Comparison of ENCODE assay signal across 24 cellular contexts in genomic region chr16:12420661-12421209, GRCh38.
A peak's percentile ranks its signal among the peaks of the same experiment; 100 is the strongest.
DNase-seq lines count a peak whose midpoint lies in the region; ATAC-seq and TF ChIP-seq lines count a peak whose summit lies in the region.
"Had no signal": no experiment of that assay in that cellular context is flagged by ENCODE, and none has a peak within 500 bp of the region (broad histone marks: within the 10 kb centered on the region; RNA-seq: fewer than 3 reads in every experiment).

No MANE protein-coding gene starts in this region.

- H3K4me1 Mint-ChIP-seq in stimulated activated naive CD8-positive, alpha-beta T cell treated with anti-CD3 and anti-CD28 coated beads, Interleukin-15, amount 100 ng/mL, for 72 hours, result no peaks in the 10 kb centered on the region
- H3K4me1 Mint-ChIP-seq in stimulated activated naive B cell treated with anti-CD40 and anti-IgM and Interleukin-4, amounts not matched to agents 10 μg/mL and 1 μg/mL and 100 μg/mL, for 72 hours, result peaks cover 6 to 13% of the 10 kb centered on the region in 2 donors
- H3K4me1 Mint-ChIP-seq: activated naive CD8-positive, alpha-beta T cell treated with anti-CD3 and anti-CD28 coated beads, Interleukin-2, amount 10 ng/mL, durations not matched to agents 7 days and 5 days; central memory CD8-positive, alpha-beta T cell had no signal

- no peaks in the 10 kb centered on the region for H3K9me3 Mint-ChIP-seq in stimulated activated naive CD8-positive, alpha-beta T cell treated with anti-CD3 and anti-CD28 coated beads, Interleukin-15, amount 100 ng/mL, for 72 hours
- H3K9me3 Mint-ChIP-seq in stimulated activated naive B cell treated with anti-CD40 and anti-IgM and Interleukin-4, amounts not matched to agents 10 μg/mL and 1 μg/mL and 100 μg/mL, for 72 hours, result no peaks in the 10 kb centered on the region
- H3K9me3 Mint-ChIP-seq: activated naive CD8-positive, alpha-beta T cell treated with anti-CD3 and anti-CD28 coated beads, Interleukin-2, amount 10 ng/mL, durations not matched to agents 7 days and 5 days; central memory CD8-positive, alpha-beta T cell; dendritic cell treated with granulocyte-macrophage colony-stimulating factor and Interleukin-4, amounts not matched to agents 40 ng/mL and 50 ng/mL, for 4 days; nephron; type B pancreatic cell had no signal

- peaks cover 42 to 61% of the 10 kb centered on the region in 2 donors for H3K36me3 Mint-ChIP-seq in stimulated activated naive B cell treated with anti-CD40 and anti-IgM and Interleukin-4, amounts not matched to agents 10 μg/mL and 1 μg/mL and 100 μg/mL, for 72 hours

- H3K4me3 Mint-ChIP-seq in stimulated activated naive CD8-positive, alpha-beta T cell treated with anti-CD3 and anti-CD28 coated beads, Interleukin-15, amount 100 ng/mL, for 72 hours, result no peak overlapping the region
- H3K4me3 Mint-ChIP-seq in stimulated activated naive B cell treated with anti-CD40 and anti-IgM and Interleukin-4, amounts not matched to agents 10 μg/mL and 1 μg/mL and 100 μg/mL, for 72 hours, result no peak overlapping the region
- H3K4me3 Mint-ChIP-seq: activated naive CD8-positive, alpha-beta T cell treated with anti-CD3 and anti-CD28 coated beads, Interleukin-2, amount 10 ng/mL, durations not matched to agents 7 days and 5 days; B cell; central memory CD8-positive, alpha-beta T cell; dendritic cell treated with granulocyte-macrophage colony-stimulating factor and Interleukin-4, amounts not matched to agents 40 ng/mL and 50 ng/mL, for 4 days; nephron; type B pancreatic cell had no signal

- TF ChIP-seq CTCF in RWPE2 (IDR thresholded peaks at IDR 0.05; ENCODE audit: poor library complexity, severe bottlenecking) (no peak), foreskin fibroblast (IDR thresholded peaks at IDR 0.05; ENCODE audit: low read depth, low read length) (no peak)

- H3K36me3 ChIP-seq in RWPE2 (ENCODE audit: low read depth), result no peaks in the 10 kb centered on the region

- H3K27ac Mint-ChIP-seq in stimulated activated naive CD8-positive, alpha-beta T cell treated with anti-CD3 and anti-CD28 coated beads, Interleukin-15, amount 100 ng/mL, for 72 hours, result peak overlapping the region; percentile 59 to 77
- H3K27ac Mint-ChIP-seq in stimulated activated naive B cell treated with anti-CD40 and anti-IgM and Interleukin-4, amounts not matched to agents 10 μg/mL and 1 μg/mL and 100 μg/mL, for 72 hours, result peak overlapping the region; percentile 47
- H3K27ac Mint-ChIP-seq: activated naive CD8-positive, alpha-beta T cell treated with anti-CD3 and anti-CD28 coated beads, Interleukin-2, amount 10 ng/mL, durations not matched to agents 7 days and 5 days; B cell; dendritic cell treated with granulocyte-macrophage colony-stimulating factor and Interleukin-4, amounts not matched to agents 40 ng/mL and 50 ng/mL, for 4 days; nephron; type B pancreatic cell had no signal

- H3K4me1 ChIP-seq in RWPE2 (ENCODE audit: insufficient read depth, poor library complexity, severe bottlenecking), result no peaks in the 10 kb centered on the region

- no peak for ATAC-seq in stimulated activated naive CD8-positive, alpha-beta T cell treated with anti-CD3 and anti-CD28 coated beads, Interleukin-15, amount 100 ng/mL, for 72 hours
- no peak for ATAC-seq in stimulated activated naive CD8-positive, alpha-beta T cell treated with anti-CD3 and anti-CD28 coated beads, Interleukin-15, Interleukin-2, amounts not matched to agents 100 U/mL and 50 U/mL, for 24 hours
- ATAC-seq in RWPE2 (ENCODE audit: low read depth), result peak; percentile 82
- no peak for ATAC-seq in stimulated activated naive B cell treated with anti-CD40 and anti-IgM and Interleukin-4, amounts not matched to agents 10 μg/mL and 1 μg/mL and 100 μg/mL, for 72 hours (replicated peaks)
- ATAC-seq: mucosa of descending colon had no signal

- no peaks in the 10 kb centered on the region for H3K9me3 ChIP-seq in RWPE2 (ENCODE audit: severe bottlenecking)
- H3K9me3 ChIP-seq: mucosa of descending colon had no signal

- H3K27me3 ChIP-seq in RWPE2 (ENCODE audit: insufficient read depth, poor library complexity, severe bottlenecking), result no peaks in the 10 kb centered on the region

- no peak for DNase-seq in stimulated activated naive CD8-positive, alpha-beta T cell treated with anti-CD3 and anti-CD28 coated beads, Interleukin-15, amount 100 ng/mL, for 72 hours
- DNase-seq in stimulated activated naive CD8-positive, alpha-beta T cell treated with anti-CD3 and anti-CD28 coated beads, Interleukin-15, Interleukin-2, amounts not matched to agents 100 U/mL and 50 U/mL, for 24 hours, result no peak
- DNase-seq in RWPE2 (ENCODE audit: low spot score), result no peak
- DNase-seq in epithelial cell of prostate (ENCODE audit: low read depth, low spot score), result peak; percentile 5
- no peak for DNase-seq in stimulated activated naive B cell treated with anti-CD40 and anti-IgM and Interleukin-4, amounts not matched to agents 10 μg/mL and 1 μg/mL and 100 μg/mL, for 72 hours
- no peak for DNase-seq in NCI-H2029 (lab: John Stamatoyannopoulos, UW)
- no peak for DNase-seq in NCI-H82 (lab: John Stamatoyannopoulos, UW)
- no peak for DNase-seq in foreskin fibroblast
- DNase-seq: activated effector memory CD4-positive, alpha-beta T cell treated with anti-CD3 and anti-CD28 coated beads, Interleukin-2, amount 50 U/mL, for 16 hours; activated naive CD8-positive, alpha-beta T cell treated with anti-CD3 and anti-CD28 coated beads, Interleukin-2, amount 10 ng/mL, durations not matched to agents 7 days and 5 days; activated T-cell treated with anti-CD3 and anti-CD28 coated beads, Interleukin-2, amount 50 U/mL, for 1 hour; GDM1; hypothalamus; mucosa of descending colon; NCI-H1436 treated with DMSO at 0.1 percent for 48 hours; NCI-H510A; small intestine; stimulated activated CD4-positive, alpha-beta T cell treated with anti-CD3 and anti-CD28 coated beads, Interleukin-2, amount 100 ng/mL, for 24 hours; T-helper 1 cell had no signal

- H3K27ac ChIP-seq in RWPE2 (ENCODE audit: poor library complexity, severe bottlenecking) (no peak overlapping the region), epithelial cell of prostate (no peak overlapping the region)

- H3K27me3 Mint-ChIP-seq in stimulated activated naive CD8-positive, alpha-beta T cell treated with anti-CD3 and anti-CD28 coated beads, Interleukin-15, amount 100 ng/mL, for 72 hours, result no peaks in the 10 kb centered on the region
- no peaks in the 10 kb centered on the region for H3K27me3 Mint-ChIP-seq in stimulated activated naive B cell treated with anti-CD40 and anti-IgM and Interleukin-4, amounts not matched to agents 10 μg/mL and 1 μg/mL and 100 μg/mL, for 72 hours
- H3K27me3 Mint-ChIP-seq: activated naive CD8-positive, alpha-beta T cell treated with anti-CD3 and anti-CD28 coated beads, Interleukin-2, amount 10 ng/mL, durations not matched to agents 7 days and 5 days; B cell; central memory CD8-positive, alpha-beta T cell; dendritic cell treated with granulocyte-macrophage colony-stimulating factor and Interleukin-4, amounts not matched to agents 40 ng/mL and 50 ng/mL, for 4 days had no signal

- no peak overlapping the region for H3K4me3 ChIP-seq in RWPE2 (ENCODE audit: severe bottlenecking)
- H3K4me3 ChIP-seq in foreskin fibroblast (ENCODE audit: low read depth in 1 of 2, low read length in 2 of 2), result no peak overlapping the region
- H3K4me3 ChIP-seq: mucosa of descending colon had no signal
